20 cellular contexts compared by ENCODE assay signal in the genomic region with DNA sequence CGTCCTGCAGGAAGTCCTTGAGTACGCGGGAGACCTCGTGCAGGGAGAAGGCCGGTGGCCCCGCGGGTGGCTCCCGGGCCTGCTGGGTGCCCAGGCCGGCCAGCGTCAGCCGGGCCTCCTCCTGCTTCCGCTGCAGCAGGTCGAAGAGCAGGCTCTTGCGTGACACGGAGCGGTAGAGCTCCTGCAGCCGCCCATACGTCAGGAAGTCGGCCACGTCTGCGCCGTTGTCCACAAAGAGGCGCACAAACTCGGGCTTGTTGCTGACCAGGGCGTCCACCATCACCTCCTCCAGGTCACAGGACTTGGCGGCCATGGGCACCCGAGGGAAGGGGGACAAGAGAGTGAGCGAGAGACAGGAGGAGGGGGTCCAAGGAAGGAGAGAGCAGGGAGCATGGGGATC. TPM values are rescaled to one million over a fixed set of nuclear protein-coding genes. Genes with fewer than 3 reads are reported as not detected.
A peak's percentile ranks its signal among the peaks of the same experiment; 100 is the strongest.
DNase-seq lines count a peak whose midpoint lies in the region; ATAC-seq and TF ChIP-seq lines count a peak whose summit lies in the region.
"Had no signal": no experiment of that assay in that cellular context is flagged by ENCODE, and none has a peak within 500 bp of the region (broad histone marks: within the 10 kb centered on the region; RNA-seq: fewer than 3 reads in every experiment).

No MANE protein-coding gene starts in this region.

- TF ChIP-seq CTCF in WTC11 (IDR thresholded peaks at IDR 0.05) (no peak), mesothelial cell of epicardium (IDR thresholded peaks at IDR 0.05; ENCODE audit: unreplicated experiment) (no peak)

- CTCF ChIA-PET in WTC11 (lab: Charles Lee) = interaction anchor here (2.0 kb wide), 1 partner anchor 111 kb away, joined by 9 read pairs; no protein-coding TSS in a partner anchor

- POLR2A ChIA-PET in WTC11 (lab: Charles Lee) = no interaction called here

- H3K27me3 Mint-ChIP-seq in WTC11 (ENCODE audit: low read depth) (no peaks in the 10 kb centered on the region), mesothelial cell of epicardium (ENCODE audit: low read depth) (no peaks in the 10 kb centered on the region)
- H3K27me3 Mint-ChIP-seq: CD4-positive, alpha-beta T cell; CD8-positive, alpha-beta memory T cell had no signal

- H3K9me3 Mint-ChIP-seq in WTC11 (no peaks in the 10 kb centered on the region), mesothelial cell of epicardium (no peaks in the 10 kb centered on the region)
- H3K9me3 Mint-ChIP-seq: CD14-positive monocyte; CD4-positive, alpha-beta T cell; CD8-positive, alpha-beta memory T cell had no signal

- H3K4me3 Mint-ChIP-seq in WTC11 = no peak overlapping the region
- H3K4me3 Mint-ChIP-seq in mesothelial cell of epicardium = no peak overlapping the region
- H3K4me3 Mint-ChIP-seq: CD14-positive monocyte; CD4-positive, alpha-beta T cell; CD8-positive, alpha-beta memory T cell had no signal

- H3K4me1 Mint-ChIP-seq in WTC11 (no peaks in the 10 kb centered on the region), mesothelial cell of epicardium (peaks cover 26% of the 10 kb centered on the region)

- H3K36me3 Mint-ChIP-seq in WTC11 = no peaks in the 10 kb centered on the region
- no peaks in the 10 kb centered on the region for H3K36me3 Mint-ChIP-seq in mesothelial cell of epicardium
- H3K36me3 Mint-ChIP-seq: CD14-positive monocyte; CD8-positive, alpha-beta memory T cell had no signal

- H3K27ac Mint-ChIP-seq in WTC11 (peak overlapping the region; percentile 68; the same call in 1 of the 2 replicates), mesothelial cell of epicardium (peak overlapping the region; percentile 25)
- H3K27ac Mint-ChIP-seq: CD14-positive monocyte; CD4-positive, alpha-beta T cell; CD8-positive, alpha-beta memory T cell had no signal

- peak; percentile 31 for DNase-seq in NCI-H146 (lab: John Stamatoyannopoulos, UW)
- no peak for DNase-seq in NCI-H146 treated with DMSO at 0.1 percent for 48 hours (lab: John Stamatoyannopoulos, UW; ENCODE audit: unreplicated experiment)
- DNase-seq in WTC11 (ENCODE audit: low spot score) = no peak
- no peak for DNase-seq in mesothelial cell of epicardium (ENCODE audit: low spot score in 2 of 2, unreplicated experiment in 2 of 2)
- no peak for DNase-seq in SHP77 (lab: John Stamatoyannopoulos, UW)
- no peak for DNase-seq in activated CD4-positive, alpha-beta T cell treated with anti-CD3 and anti-CD28 coated beads for 4 hours
- DNase-seq: 8988T; ACHN; AML-193; BE2C; CD4-positive, alpha-beta T cell; CD8-positive, alpha-beta memory T cell; DMS 273 treated with DMSO at 0.1 percent for 48 hours; DND-41; GM23248; H7; HCEC 1CT had no signal

- ATAC-seq in WTC11 = no peak
- ATAC-seq: A549 had no signal

TF ChIP-seq in WTC11, 78 proteins besides CTCF, POLR2A, EP300 and RAD21:
- TF ChIP-seq ERG (CRISPR knock-in tag; IDR thresholded peaks at IDR 0.05) (no peak), FOXJ3 (CRISPR knock-in tag; IDR thresholded peaks at IDR 0.05; ENCODE audit: borderline replicate concordance) (no peak), ZNF317 (CRISPR knock-in tag; IDR thresholded peaks at IDR 0.05; ENCODE audit: borderline replicate concordance, low read depth) (no peak)
- TF ChIP-seq, protein P1, sequence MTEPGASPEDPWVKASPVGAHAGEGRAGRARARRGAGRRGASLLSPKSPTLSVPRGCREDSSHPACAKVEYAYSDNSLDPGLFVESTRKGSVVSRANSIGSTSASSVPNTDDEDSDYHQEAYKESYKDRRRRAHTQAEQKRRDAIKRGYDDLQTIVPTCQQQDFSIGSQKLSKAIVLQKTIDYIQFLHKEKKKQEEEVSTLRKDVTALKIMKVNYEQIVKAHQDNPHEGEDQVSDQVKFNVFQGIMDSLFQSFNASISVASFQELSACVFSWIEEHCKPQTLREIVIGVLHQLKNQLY (CRISPR knock-in tag; IDR thresholded peaks at IDR 0.05) = no peak

RNA-seq across cellular contexts. Expression of gene TSSC4, which starts 14.6 kb away (rescaled TPM):
- 41.2 to 45.8 TPM (median 41.4 TPM) in 3 replicates for total RNA-seq in WTC11 (2021)
- total RNA-seq in mesothelial cell of epicardium = 79.3 to 84.7 TPM (median 82.2 TPM) in 3 replicates

RNA-seq across cellular contexts. Expression of gene TRPM5, which starts 29.1 kb away (rescaled TPM):
- total RNA-seq in WTC11 (2021) = 0.07 to 0.09 TPM in 2 of 3 replicates, not detected in the other
- 6.9 to 7.7 TPM (median 7.2 TPM) in 3 replicates for total RNA-seq in mesothelial cell of epicardium
- total RNA-seq: CD8-positive, alpha-beta memory T cell; GM23248; H1; H7 had no signal

RNA-seq across cellular contexts. Expression of gene KCNQ1, which starts 29.6 kb away (rescaled TPM):
- total RNA-seq in WTC11 (2021) = 2.5 to 4.3 TPM (median 4.0 TPM) in 3 replicates
- 6.9 to 8.5 TPM (median 8.4 TPM) in 3 replicates for total RNA-seq in mesothelial cell of epicardium
- total RNA-seq: GM23248 had no signal

RNA-seq across cellular contexts. Expression of gene CD81, which starts 38.1 kb away (rescaled TPM):
- total RNA-seq in WTC11 (2021) (237 to 244 TPM (median 241 TPM) in 3 replicates), mesothelial cell of epicardium (409 to 415 TPM (median 410 TPM) in 3 replicates)
